ENCODE assay signal across 8 cellular contexts in genomic region chr14:73059326-73059725, GRCh38. TPM values are rescaled to one million over a fixed set of nuclear protein-coding genes. Genes with fewer than 3 reads are reported as not detected.
DNase-seq lines count a peak whose midpoint lies in the region; TF ChIP-seq lines count a peak whose summit lies in the region.

No MANE protein-coding gene starts in this region.

- TF ChIP-seq CTCF in GM12864 (IDR thresholded peaks at IDR 0.05; ENCODE audit: low read depth, low read length, missing control alignments), result no peak
- TF ChIP-seq CTCF in OCI-LY1 (IDR thresholded peaks at IDR 0.05; ENCODE audit: low read length), result no peak
- TF ChIP-seq CTCF in GM10266 (IDR thresholded peaks at IDR 0.05; ENCODE audit: control insufficient read depth, insufficient read depth, low read depth, missing control alignments), result no peak

- H3F3A ChIP-seq in OCI-LY1 (ENCODE audit: insufficient read depth, low read length), result no peaks in the 10 kb centered on the region

- H3K36me3 ChIP-seq in OCI-LY1 (ENCODE audit: insufficient read depth, low read length), result peaks cover 42% of the 10 kb centered on the region
- peaks cover 0 to 3% (median 0%) of the 10 kb centered on the region in 3 donors for H3K36me3 ChIP-seq in skeletal muscle tissue (ENCODE audit: control insufficient read depth in 3 of 3, insufficient read depth in 3 of 3, low read length in 3 of 3)

- H3K4me3 ChIP-seq in GM12864 (ENCODE audit: low read depth, low read length) (peak overlapping the region; percentile 84), OCI-LY1 (ENCODE audit: low read depth, low read length, poor library complexity, severe bottlenecking) (peak overlapping the region; percentile 94), skeletal muscle tissue (ENCODE audit: low read length in 3 of 3) (peak overlapping the region; percentile 95 to 99 (median 97))

- H3K9me3 ChIP-seq in OCI-LY1 (ENCODE audit: low read length) (no peaks in the 10 kb centered on the region), skeletal muscle tissue (ENCODE audit: control insufficient read depth in 3 of 3, low read length in 3 of 3) (no peaks in the 10 kb centered on the region)

- H2AFZ ChIP-seq in OCI-LY1 (ENCODE audit: low read length), result no peak overlapping the region

- DNase-seq in GM12864 (ENCODE audit: low read depth), result no peak
- peak; percentile 61 for DNase-seq in fibroblast of peridontal ligament (ENCODE audit: extremely low read depth)
- DNase-seq in HK-2 (ENCODE audit: unreplicated experiment), result no peak
- no peak for DNase-seq in stimulated activated CD4-positive, alpha-beta T cell treated with anti-CD3 and anti-CD28 coated beads, Interleukin-4, amount 100 ng/mL, for 24 hours
- no peak for DNase-seq in GM10266 (ENCODE audit: extremely low spot score)
- DNase-seq in NK-92 treated with Interleukin-12 subunit alpha and Interleukin-12 subunit beta, amount 100 ng/mL, for 24 hours (lab: John Stamatoyannopoulos, UW), result no peak

- H3K27ac ChIP-seq in OCI-LY1 (ENCODE audit: low read depth, low read length, poor library complexity, severe bottlenecking), result peak overlapping the region; percentile 79
- peak overlapping the region; percentile 94 for H3K27ac ChIP-seq in skeletal muscle tissue (ENCODE audit: low read depth, low read length)

- H3K4me1 ChIP-seq in OCI-LY1 (ENCODE audit: insufficient read depth, low read length, severe bottlenecking) (peaks cover 29% of the 10 kb centered on the region), skeletal muscle tissue (ENCODE audit: control insufficient read depth in 3 of 3, insufficient read depth in 3 of 3, low read length in 3 of 3) (peaks cover 8 to 29% (median 19%) of the 10 kb centered on the region in 3 donors)

- no peaks in the 10 kb centered on the region for H3K9me2 ChIP-seq in OCI-LY1 (ENCODE audit: low read depth, low read length)

- peaks cover 57% of the 10 kb centered on the region for H3K79me2 ChIP-seq in OCI-LY1 (ENCODE audit: insufficient read depth, low read length)

- H3K27me3 ChIP-seq in OCI-LY1 (ENCODE audit: insufficient read depth, low read length) (no peaks in the 10 kb centered on the region), skeletal muscle tissue (ENCODE audit: control insufficient read depth in 3 of 3, insufficient read depth in 3 of 3, low read length in 3 of 3) (no peaks in the 10 kb centered on the region)

- H4K20me1 ChIP-seq in OCI-LY1 (ENCODE audit: insufficient read depth, low read length), result no peaks in the 10 kb centered on the region

- peak overlapping the region; percentile 98 for H3K4me2 ChIP-seq in OCI-LY1 (ENCODE audit: low read length)

- H3K9ac ChIP-seq in OCI-LY1 (ENCODE audit: low read length), result peak overlapping the region; percentile 95
- H3K9ac ChIP-seq in skeletal muscle tissue (ENCODE audit: low read depth in 1 of 3, low read length in 3 of 3), result peak overlapping the region; percentile 98 to 99 (median 99)

RNA-seq across cellular contexts. Expression of gene RBM25, which starts 1.0 kb away (rescaled TPM):
- 19.3 TPM for total RNA-seq in skeletal muscle tissue

RNA-seq across cellular contexts. Expression of gene ZFYVE1, which starts 32.4 kb away (rescaled TPM):
- total RNA-seq in skeletal muscle tissue, result 11.5 TPM
